ENCODE assay signal across 10 cellular contexts in the genomic region with DNA sequence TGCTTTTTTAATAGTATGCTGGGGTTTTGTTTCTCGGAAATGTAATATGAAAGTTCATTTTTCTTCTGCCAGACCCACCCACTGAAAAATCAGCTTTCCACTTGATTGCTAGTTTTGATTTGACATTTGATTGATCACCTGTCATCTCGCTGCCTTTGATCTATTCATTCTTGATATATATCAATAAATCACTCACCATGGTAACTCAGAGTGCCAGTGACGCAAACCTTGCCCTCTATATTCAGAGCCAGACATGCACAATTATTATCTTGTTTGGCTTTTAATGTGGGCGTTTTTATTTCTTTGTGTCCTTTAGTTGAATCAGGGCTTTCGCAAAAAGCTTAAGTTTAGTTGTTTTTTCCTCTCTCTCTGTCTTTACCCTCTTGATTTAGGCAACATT. TPM values are rescaled to one million over a fixed set of nuclear protein-coding genes. Genes with fewer than 3 reads are reported as not detected.
DNase-seq lines count a peak whose midpoint lies in the region; TF ChIP-seq lines count a peak whose summit lies in the region.
"Had no signal": no experiment of that assay in that cellular context is flagged by ENCODE, and none has a peak within 500 bp of the region (broad histone marks: within the 10 kb centered on the region; RNA-seq: fewer than 3 reads in every experiment).

No MANE protein-coding gene starts in this region.

- peak overlapping the region; percentile 94 to 97 (median 94) for H3K4me3 Mint-ChIP-seq in nephron
- peak overlapping the region; percentile 99 for H3K4me3 Mint-ChIP-seq in type B pancreatic cell

- no peaks in the 10 kb centered on the region for H3K79me1 ChIP-seq in mesendoderm (ENCODE audit: low read length)

- no peak overlapping the region for H2BK15ac ChIP-seq in mesendoderm (replicated peaks; ENCODE audit: low read depth)

- DNase-seq in left ventricle myocardium inferior: no peak
- no peak for DNase-seq in cardiac septum (ENCODE audit: low spot score)
- DNase-seq in ascending aorta (ENCODE audit: low spot score in 2 of 2): no peak
- no peak for DNase-seq in type B pancreatic cell (ENCODE audit: extremely low spot score, unreplicated experiment)
- DNase-seq in mesendoderm: no peak
- DNase-seq in RKO (ENCODE audit: low spot score): no peak
- DNase-seq in Karpas-422: no peak
- DNase-seq: Calu3, midbrain had no signal

- H4K5ac ChIP-seq in mesendoderm (ENCODE audit: low read length): no peak overlapping the region

- peak overlapping the region; percentile 95 to 97 (median 96) for H3K27ac Mint-ChIP-seq in nephron
- H3K27ac Mint-ChIP-seq in type B pancreatic cell: peak overlapping the region; percentile 87

- H2AK5ac ChIP-seq in mesendoderm (ENCODE audit: low read length): no peak overlapping the region

- no peaks in the 10 kb centered on the region for H3K9me3 Mint-ChIP-seq in nephron
- H3K9me3 Mint-ChIP-seq in type B pancreatic cell: no peaks in the 10 kb centered on the region

- WGBS in mesendoderm (ENCODE audit: extremely low coverage, insufficient coverage, low lambda C conversion rate): no CpG with 5 or more reads among the region's 5 CpGs

- H3K23ac ChIP-seq in mesendoderm (ENCODE audit: low read length): no peak overlapping the region

- H3K4me1 Mint-ChIP-seq in nephron (peaks cover 25% of the 10 kb centered on the region), type B pancreatic cell (ENCODE audit: unreplicated experiment) (peaks cover 49% of the 10 kb centered on the region)

- H3K9me2 ChIP-seq in Karpas-422 (replicated peaks; ENCODE audit: insufficient read depth, low read length): no peaks in the 10 kb centered on the region

- no peak overlapping the region for H3K56ac ChIP-seq in mesendoderm (ENCODE audit: low read length)

- no peaks in the 10 kb centered on the region for H4K20me1 ChIP-seq in Karpas-422 (ENCODE audit: insufficient read depth, low read depth, low read length)

- H3K27me3 Mint-ChIP-seq in nephron (ENCODE audit: low read depth) (peaks cover 12% of the 10 kb centered on the region), type B pancreatic cell (peaks cover 11% of the 10 kb centered on the region)

- no peak overlapping the region for H3K4ac ChIP-seq in mesendoderm (ENCODE audit: low read depth, low read length)

- H3K4me2 ChIP-seq in mesendoderm (ENCODE audit: low read length) (no peak overlapping the region), Karpas-422 (ENCODE audit: low read depth, low read length, poor library complexity, severe bottlenecking) (no peak overlapping the region)

- no peak overlapping the region for H2BK120ac ChIP-seq in mesendoderm (ENCODE audit: low read depth, low read length)

- H3K4me3 ChIP-seq in left ventricle myocardium inferior: peak overlapping the region; percentile 70
- peak overlapping the region; percentile 44 to 46 for H3K4me3 ChIP-seq in ascending aorta
- no peak overlapping the region for H3K4me3 ChIP-seq in mesendoderm (ENCODE audit: low read length)
- no peak overlapping the region for H3K4me3 ChIP-seq in Karpas-422 (ENCODE audit: low read length)

- TF ChIP-seq CTCF in left ventricle myocardium inferior (IDR thresholded peaks at IDR 0.05; ENCODE audit: borderline replicate concordance) (no peak), ascending aorta (IDR thresholded peaks at IDR 0.05) (no peak), nephron (IDR thresholded peaks at IDR 0.05; ENCODE audit: unreplicated experiment in 3 of 3) (no peak), type B pancreatic cell (conservative IDR thresholded peaks at IDR 0.05) (no peak)

- H4K8ac ChIP-seq in mesendoderm (ENCODE audit: low read depth, low read length): no peak overlapping the region

- H3K4me1 ChIP-seq in left ventricle myocardium inferior (peaks cover 12% of the 10 kb centered on the region), ascending aorta (no peaks in the 10 kb centered on the region), mesendoderm (ENCODE audit: control insufficient read depth, low read depth, low read length) (no peaks in the 10 kb centered on the region), Karpas-422 (ENCODE audit: low read length) (no peaks in the 10 kb centered on the region)

- H3K79me2 ChIP-seq in mesendoderm (ENCODE audit: control insufficient read depth, insufficient read depth, low read length): no peaks in the 10 kb centered on the region
- H3K79me2 ChIP-seq in Karpas-422 (ENCODE audit: low read length): no peaks in the 10 kb centered on the region

- H3K18ac ChIP-seq in mesendoderm (ENCODE audit: low read length): no peak overlapping the region

- H2BK5ac ChIP-seq in mesendoderm (ENCODE audit: low read length): no peak overlapping the region

- intact Hi-C loops in left ventricle myocardium inferior (cut with micrococcal nuclease): no loop called here
- intact Hi-C loops in cardiac septum (cut with DNase I): loop anchor here (5.0 kb wide), 1 partner anchor 227 kb away; no protein-coding TSS in a partner anchor
- intact Hi-C loops in ascending aorta (cut with DNase I): no loop called here

- H3K36me3 Mint-ChIP-seq in nephron (ENCODE audit: low read depth) (no peaks in the 10 kb centered on the region), type B pancreatic cell (no peaks in the 10 kb centered on the region)

- H2AFZ ChIP-seq in Karpas-422 (ENCODE audit: low read length): no peak overlapping the region

- H3K9ac ChIP-seq in mesendoderm (ENCODE audit: low read length) (no peak overlapping the region), Karpas-422 (ENCODE audit: low read length) (no peak overlapping the region)

- no peaks in the 10 kb centered on the region for H3K36me3 ChIP-seq in left ventricle myocardium inferior
- no peaks in the 10 kb centered on the region for H3K36me3 ChIP-seq in ascending aorta
- H3K36me3 ChIP-seq in mesendoderm (ENCODE audit: control insufficient read depth, insufficient read depth, low read length): no peaks in the 10 kb centered on the region
- H3K36me3 ChIP-seq in Karpas-422 (ENCODE audit: insufficient read depth, low read length): no peaks in the 10 kb centered on the region

- no peaks in the 10 kb centered on the region for H3K9me3 ChIP-seq in left ventricle myocardium inferior (replicated peaks)
- H3K9me3 ChIP-seq in ascending aorta: no peaks in the 10 kb centered on the region
- H3K9me3 ChIP-seq in Karpas-422 (ENCODE audit: low read length): peaks cover under 1% of the 10 kb centered on the region; the same call in 1 of the 2 replicates

- H3K27me3 ChIP-seq in left ventricle myocardium inferior (ENCODE audit: low read depth): peaks cover 55% of the 10 kb centered on the region
- no peaks in the 10 kb centered on the region for H3K27me3 ChIP-seq in ascending aorta
- peaks cover 4% of the 10 kb centered on the region for H3K27me3 ChIP-seq in mesendoderm (ENCODE audit: insufficient read depth, low read length, poor library complexity)
- no peaks in the 10 kb centered on the region for H3K27me3 ChIP-seq in Karpas-422 (ENCODE audit: low read length)

- peak overlapping the region; percentile 66 for H3K27ac ChIP-seq in left ventricle myocardium inferior (replicated peaks)
- H3K27ac ChIP-seq in ascending aorta: no peak overlapping the region
- no peak overlapping the region for H3K27ac ChIP-seq in mesendoderm (ENCODE audit: low read depth, low read length)
- H3K27ac ChIP-seq in Karpas-422 (ENCODE audit: low read length): no peak overlapping the region

RNA-seq across cellular contexts. Expression of gene TSHZ2, which starts 2.0 kb away (rescaled TPM):
- total RNA-seq in left ventricle myocardium inferior (3.1 TPM), cardiac septum (7.5 TPM), ascending aorta (51.9 TPM), type B pancreatic cell (ENCODE audit: low replicate concordance) (17.6 and 45.5 TPM in 2 replicates)
- 0.03 TPM for polyA plus RNA-seq in mesendoderm (2013, experiment 1 of 2)
- polyA plus RNA-seq in mesendoderm (2013, experiment 2 of 2): 0.04 TPM
- total RNA-seq in Karpas-422 (2014; rRNA removed; shearing (Covaris generic); ENCODE audit: low replicate concordance): 0.11 TPM in 1 of 2 replicates, not detected in the other
- total RNA-seq: Calu3 had no signal

Comparison
In these comparisons a context has a peak if more than half of its experiments do, and no peak if none do; other contexts are left out.
1. H3K4me3 ChIP-seq: peak in left ventricle myocardium inferior (single experiment) and ascending aorta (2 of 2); none in mesendoderm (single experiment) and Karpas-422 (single experiment).